Comparison of ENCODE assay signal across 1 cellular context in genomic region chrX:83008415-83008814, GRCh38.
TF ChIP-seq lines count a peak whose summit lies in the region.

No MANE protein-coding gene starts in this region.

TF ChIP-seq in HepG2, 621 proteins besides CTCF, POLR2A, EP300 and RAD21 (continued from another document):
- TF ChIP-seq ARID4A (CRISPR knock-in tag; IDR thresholded peaks at IDR 0.05; ENCODE audit: borderline replicate concordance) (no peak), ELF3 (CRISPR knock-in tag; IDR thresholded peaks at IDR 0.05) (no peak)
